13 cellular contexts compared by ENCODE assay signal in genomic region chr1:183101841-183102276, GRCh38.
DNase-seq lines count a peak whose midpoint lies in the region; ATAC-seq and FAIRE-seq lines count a peak whose summit lies in the region.
"Had no signal": no experiment of that assay in that cellular context is flagged by ENCODE, and none has a peak within 500 bp of the region (broad histone marks: within the 10 kb centered on the region; RNA-seq: fewer than 3 reads in every experiment).

No MANE protein-coding gene starts in this region.

- intact Hi-C loops in dendritic cell treated with granulocyte-macrophage colony-stimulating factor and Interleukin-4, amounts not matched to agents 40 ng/mL and 50 ng/mL, for 4 days (cut with micrococcal nuclease): no loop called here
- intact Hi-C loops in sciatic nerve (cut with DNase I): no loop called here
- intact Hi-C loops in activated T-helper 2 cell treated with anti-CD3 and anti-CD28 coated beads, Interferon-gamma antibody, Interleukin-2, Interleukin-4, amounts not matched to agents 10 μg/mL and 5 μg/mL and 100 μg/mL, durations not matched to agents 14 hours and 24 hours and 36 hours (cut with micrococcal nuclease): no loop called here

- ATAC-seq in GM18511 (IDR thresholded peaks at IDR 0.05; ENCODE audit: unreplicated experiment) (peak; percentile 74), HG03460 (IDR thresholded peaks at IDR 0.05; ENCODE audit: unreplicated experiment) (peak; percentile 63), sciatic nerve (peak; percentile 47), GM21367 (IDR thresholded peaks at IDR 0.05; ENCODE audit: unreplicated experiment) (no peak)

- H3K56ac ChIP-seq in mesendoderm (ENCODE audit: low read length): no peak overlapping the region

- H3K27me3 ChIP-seq in mesendoderm (ENCODE audit: insufficient read depth, low read length, poor library complexity) (no peaks in the 10 kb centered on the region), small intestine (ENCODE audit: control insufficient read depth in 2 of 2, insufficient read depth in 2 of 2, low read length in 2 of 2) (no peaks in the 10 kb centered on the region)

- H3K4me1 Mint-ChIP-seq in dendritic cell treated with granulocyte-macrophage colony-stimulating factor and Interleukin-4, amounts not matched to agents 40 ng/mL and 50 ng/mL, for 4 days (ENCODE audit: low read depth): peaks cover 14% of the 10 kb centered on the region
- H3K4me1 Mint-ChIP-seq in activated T-helper 2 cell treated with anti-CD3 and anti-CD28 coated beads, Interferon-gamma antibody, Interleukin-2, Interleukin-4, amounts not matched to agents 10 μg/mL and 5 μg/mL and 100 μg/mL, durations not matched to agents 14 hours and 24 hours and 36 hours (ENCODE audit: low read depth): no peaks in the 10 kb centered on the region

- DNase-seq in sciatic nerve (ENCODE audit: low spot score): no peak
- DNase-seq in activated T-helper 2 cell treated with anti-CD3 and anti-CD28 coated beads, Interferon-gamma antibody, Interleukin-2, Interleukin-4, amounts not matched to agents 10 μg/mL and 5 μg/mL and 100 μg/mL, durations not matched to agents 14 hours and 24 hours and 36 hours (ENCODE audit: low spot score): no peak
- no peak for DNase-seq in mesendoderm
- no peak for DNase-seq in small intestine
- DNase-seq: DMS79 treated with DMSO at 0.1 percent for 48 hours, SHP77 had no signal

- peaks cover 2% of the 10 kb centered on the region for H3K79me2 ChIP-seq in mesendoderm (ENCODE audit: control insufficient read depth, insufficient read depth, low read length)

- peaks cover 1% of the 10 kb centered on the region for H3K36me3 ChIP-seq in mesendoderm (ENCODE audit: control insufficient read depth, insufficient read depth, low read length)
- H3K36me3 ChIP-seq in small intestine (ENCODE audit: control insufficient read depth in 2 of 2, insufficient read depth in 2 of 2, low read length in 2 of 2): no peaks in the 10 kb centered on the region

- no peak overlapping the region for H4K8ac ChIP-seq in mesendoderm (ENCODE audit: low read depth, low read length)

- H3K27ac Mint-ChIP-seq in dendritic cell treated with granulocyte-macrophage colony-stimulating factor and Interleukin-4, amounts not matched to agents 40 ng/mL and 50 ng/mL, for 4 days: peak overlapping the region; percentile 47
- no peak overlapping the region for H3K27ac Mint-ChIP-seq in activated T-helper 2 cell treated with anti-CD3 and anti-CD28 coated beads, Interferon-gamma antibody, Interleukin-2, Interleukin-4, amounts not matched to agents 10 μg/mL and 5 μg/mL and 100 μg/mL, durations not matched to agents 14 hours and 24 hours and 36 hours
- H3K27ac Mint-ChIP-seq: IgD-negative memory B cell had no signal

- no peak for FAIRE-seq in small intestine (lab: Jason Lieb, UNC)
- FAIRE-seq: colon had no signal

- no peak overlapping the region for H4K5ac ChIP-seq in mesendoderm (ENCODE audit: low read length)

- no peak overlapping the region for H3K4me3 Mint-ChIP-seq in dendritic cell treated with granulocyte-macrophage colony-stimulating factor and Interleukin-4, amounts not matched to agents 40 ng/mL and 50 ng/mL, for 4 days
- no peak overlapping the region for H3K4me3 Mint-ChIP-seq in activated T-helper 2 cell treated with anti-CD3 and anti-CD28 coated beads, Interferon-gamma antibody, Interleukin-2, Interleukin-4, amounts not matched to agents 10 μg/mL and 5 μg/mL and 100 μg/mL, durations not matched to agents 14 hours and 24 hours and 36 hours (ENCODE audit: low read depth)

- no peak overlapping the region for H2AK5ac ChIP-seq in mesendoderm (ENCODE audit: low read length)

- H3K36me3 Mint-ChIP-seq in dendritic cell treated with granulocyte-macrophage colony-stimulating factor and Interleukin-4, amounts not matched to agents 40 ng/mL and 50 ng/mL, for 4 days (ENCODE audit: low read depth): no peaks in the 10 kb centered on the region
- no peaks in the 10 kb centered on the region for H3K36me3 Mint-ChIP-seq in activated T-helper 2 cell treated with anti-CD3 and anti-CD28 coated beads, Interferon-gamma antibody, Interleukin-2, Interleukin-4, amounts not matched to agents 10 μg/mL and 5 μg/mL and 100 μg/mL, durations not matched to agents 14 hours and 24 hours and 36 hours (ENCODE audit: low read depth)
- H3K36me3 Mint-ChIP-seq: IgD-negative memory B cell had no signal

- no peak overlapping the region for H3K9ac ChIP-seq in mesendoderm (ENCODE audit: low read length)

- no peak overlapping the region for H3K27ac ChIP-seq in mesendoderm (ENCODE audit: low read depth, low read length)
- peak overlapping the region in 1 of 2 donors; percentile 27 for H3K27ac ChIP-seq in small intestine (ENCODE audit: low read depth in 1 of 2, low read length in 1 of 2)

- no peaks in the 10 kb centered on the region for H3K9me3 ChIP-seq in small intestine (ENCODE audit: control insufficient read depth, low read depth)

- H3K23ac ChIP-seq in mesendoderm (ENCODE audit: low read length): no peak overlapping the region

- H2BK120ac ChIP-seq in mesendoderm (ENCODE audit: low read depth, low read length): no peak overlapping the region

- no peaks in the 10 kb centered on the region for H3K9me3 Mint-ChIP-seq in dendritic cell treated with granulocyte-macrophage colony-stimulating factor and Interleukin-4, amounts not matched to agents 40 ng/mL and 50 ng/mL, for 4 days
- H3K9me3 Mint-ChIP-seq in activated T-helper 2 cell treated with anti-CD3 and anti-CD28 coated beads, Interferon-gamma antibody, Interleukin-2, Interleukin-4, amounts not matched to agents 10 μg/mL and 5 μg/mL and 100 μg/mL, durations not matched to agents 14 hours and 24 hours and 36 hours: no peaks in the 10 kb centered on the region

- H3K18ac ChIP-seq in mesendoderm (ENCODE audit: low read length): no peak overlapping the region

- no peak overlapping the region for H2BK5ac ChIP-seq in mesendoderm (ENCODE audit: low read length)

- no peak overlapping the region for H3K4me3 ChIP-seq in mesendoderm (ENCODE audit: low read length)
- H3K4me3 ChIP-seq in small intestine (ENCODE audit: low read depth in 1 of 2, low read length in 2 of 2): no peak overlapping the region
- H3K4me3 ChIP-seq: skin epidermis had no signal

- H3K4me1 ChIP-seq in mesendoderm (ENCODE audit: control insufficient read depth, low read depth, low read length): no peaks in the 10 kb centered on the region
- H3K4me1 ChIP-seq in small intestine (ENCODE audit: control insufficient read depth in 2 of 2, insufficient read depth in 1 of 2, low read depth in 1 of 2, low read length in 1 of 2): peaks cover 0 to 4% of the 10 kb centered on the region in 2 donors

- no peaks in the 10 kb centered on the region for H3K27me3 Mint-ChIP-seq in dendritic cell treated with granulocyte-macrophage colony-stimulating factor and Interleukin-4, amounts not matched to agents 40 ng/mL and 50 ng/mL, for 4 days
- H3K27me3 Mint-ChIP-seq in activated T-helper 2 cell treated with anti-CD3 and anti-CD28 coated beads, Interferon-gamma antibody, Interleukin-2, Interleukin-4, amounts not matched to agents 10 μg/mL and 5 μg/mL and 100 μg/mL, durations not matched to agents 14 hours and 24 hours and 36 hours (ENCODE audit: low read depth): peaks cover 10% of the 10 kb centered on the region

- H2BK15ac ChIP-seq in mesendoderm (replicated peaks; ENCODE audit: low read depth): no peak overlapping the region

- WGBS in mesendoderm (ENCODE audit: extremely low coverage, insufficient coverage, low lambda C conversion rate): no CpG with 5 or more reads among the region's 8 CpGs
- WGBS in small intestine, 3 donors: 53 to 76% (median 76%) methylated on average over 8 of the region's 8 CpGs

- H3K79me1 ChIP-seq in mesendoderm (ENCODE audit: low read length): peaks cover 18% of the 10 kb centered on the region

- H3K4ac ChIP-seq in mesendoderm (ENCODE audit: low read depth, low read length): no peak overlapping the region

- H3K4me2 ChIP-seq in mesendoderm (ENCODE audit: low read length): no peak overlapping the region
